Comparison of ENCODE assay signal across 8 cellular contexts in the genomic region with DNA sequence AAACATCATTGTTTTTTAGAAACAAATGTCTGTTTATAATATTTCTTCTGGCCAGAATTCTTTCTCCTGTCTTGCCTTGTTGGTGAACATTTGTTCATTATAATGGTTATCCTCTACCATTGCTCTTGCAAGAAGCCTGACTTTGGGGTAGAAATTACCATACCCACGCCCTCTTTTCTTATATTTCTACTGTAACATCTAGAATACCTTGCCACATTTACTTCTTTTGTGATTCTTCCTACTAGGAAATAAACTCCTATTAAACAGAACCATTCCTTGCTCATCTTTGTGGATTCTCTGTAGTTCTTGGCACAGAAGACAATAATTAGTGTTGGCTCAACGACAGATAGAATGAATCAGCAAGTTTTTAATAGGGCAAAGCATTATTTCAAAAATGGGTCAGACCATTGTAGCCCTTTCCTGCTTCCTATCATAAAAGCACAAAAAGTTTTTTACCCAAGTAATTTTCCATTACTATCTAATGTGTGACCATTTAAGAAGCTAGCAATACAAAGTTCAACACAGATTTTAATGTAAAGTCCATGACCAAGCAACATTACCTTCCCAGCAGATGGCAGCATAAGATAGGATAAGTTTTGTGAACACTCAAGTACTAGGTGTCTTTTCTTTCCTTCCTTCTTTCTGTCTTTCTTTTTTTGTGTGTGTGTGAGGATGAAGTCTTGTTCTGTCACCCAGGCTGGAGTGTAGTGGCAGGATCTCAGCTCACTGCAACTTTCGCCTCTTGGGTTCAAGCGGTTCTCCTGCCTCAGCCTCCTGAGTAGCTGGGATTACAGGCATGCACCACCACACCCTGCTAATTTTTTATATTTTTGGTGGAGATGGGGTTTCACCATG.
DNase-seq lines count a peak whose midpoint lies in the region; ATAC-seq, FAIRE-seq and TF ChIP-seq lines count a peak whose summit lies in the region.

No MANE protein-coding gene starts in this region.

- FAIRE-seq in GM12878 (lab: Jason Lieb, UNC) = peak; percentile 98

- 34% methylated on average over 4 of the region's 4 CpGs for WGBS in GM12878 (ENCODE audit: insufficient coverage, insufficient replicate concordance, low lambda C conversion rate, missing lambda C conversion rate)
- 48 to 65% methylated on average over 4 of the region's 4 CpGs for WGBS in testis, 2 donors

- POLR2A ChIA-PET in GM12878 (lab: Charles Lee) = no interaction called here

- in situ Hi-C loops in GM12878 (cut with MboI) = loop anchor here (5.0 to 25.0 kb wide), 4 partner anchors 213 to 738 kb away; no protein-coding TSS in a partner anchor

- CTCF ChIA-PET in GM12878 (lab: Yijun Ruan, JAX) = interaction anchor here (0.6 to 5.7 kb wide), 56 partner anchors 8 to 1318 kb away, joined by 3 to 96 read pairs (median 4); a partner anchor contains a TSS

- SMC1A ChIA-PET in GM12878 (lab: Charles Lee; ENCODE audit: uncharacterized antibody, unreplicated experiment) = interaction anchor here (0.6 to 5.8 kb wide), 25 partner anchors 8 to 1233 kb away, joined by 3 to 89 read pairs (median 4); a partner anchor contains a TSS

- no peak overlapping the region for H3K27ac ChIP-seq in GM12878 (ENCODE audit: control insufficient read depth, insufficient read depth)
- H3K27ac ChIP-seq in testis = peak overlapping the region; percentile 60 to 76

- no TSS peak for BruUV-seq in GM12878 (replicated peaks; lab: Mats Ljungman, UMichigan)

- TF ChIP-seq POLR2A in GM12878 (IDR thresholded peaks at IDR 0.05; ENCODE audit: low read depth, low read length) (no peak), testis (IDR thresholded peaks at IDR 0.05) (no peak)

- no peaks in the 10 kb centered on the region for H4K20me1 ChIP-seq in GM12878 (ENCODE audit: control insufficient read depth, insufficient read depth)

- TF ChIP-seq CTCF in AG09319 (IDR thresholded peaks at IDR 0.05; ENCODE audit: low read depth, low read length) (peak; percentile 61), GM12878 (IDR thresholded peaks at IDR 0.05 in 2 of 3, conservative IDR thresholded peaks at IDR 0.05 in 1 of 3; ENCODE audit: control insufficient read depth in 2 of 3, extremely low read depth in 1 of 3, insufficient read depth in 1 of 3, low read depth in 3 of 3, low read length in 3 of 3) (peak; percentile 40 to 72 (median 62); a peak in 5 of 6 replicates), testis (IDR thresholded peaks at IDR 0.05) (peak in 2 of 3 experiments; percentile 42 to 49)

- DNase-seq in AG09319 (ENCODE audit: extremely low read depth, low read depth) (peak; percentile 73), NCI-H460 (ENCODE audit: extremely low read depth, low read depth) (peak; percentile 88), GM12878 (ENCODE audit: low read depth, low spot score) (peak; percentile 28), iPS-NIHi7 (ENCODE audit: extremely low spot score) (peak; percentile 48), testis (peak; percentile 43)
- no peak for DNase-seq in activated CD4-positive, alpha-beta T cell treated with anti-CD3 and anti-CD28 coated beads for 1 hour

- TF ChIP-seq RAD21 in GM12878 (IDR thresholded peaks at IDR 0.05; ENCODE audit: insufficient read depth, low read depth, low read length) = peak; percentile 91

- no peak for TF ChIP-seq EP300 in GM12878 (IDR thresholded peaks at IDR 0.05; ENCODE audit: borderline replicate concordance in 1 of 2, control insufficient read depth in 1 of 2, low read depth in 2 of 2, low read length in 2 of 2)

- H3K9me3 ChIP-seq in GM12878 (replicated peaks; ENCODE audit: control insufficient read depth, insufficient read depth, low read length) (no peaks in the 10 kb centered on the region), testis (no peaks in the 10 kb centered on the region)

- intact Hi-C loops in GM12878 (cut with micrococcal nuclease; ENCODE audit: unreplicated experiment) (loop anchor here (1.0 to 10.0 kb wide), 7 partner anchors 217 to 1228 kb away; a partner anchor contains a TSS), testis (cut with DNase I; ENCODE audit: low total_unique reads) (no loop called here)

- H3K4me2 ChIP-seq in GM12878 (ENCODE audit: control insufficient read depth, insufficient read depth) = no peak overlapping the region

- no peak overlapping the region for H3K4me3 ChIP-seq in GM12878
- no peak overlapping the region for H3K4me3 ChIP-seq in testis

- H3K79me2 ChIP-seq in GM12878 (ENCODE audit: control insufficient read depth, insufficient read depth, low read length) = no peaks in the 10 kb centered on the region

- H3K27me3 ChIP-seq in GM12878 (replicated peaks in 1 of 2; ENCODE audit: control insufficient read depth in 2 of 2, insufficient read depth in 2 of 2, low read length in 1 of 2) (no peaks in the 10 kb centered on the region; a peak in 1 of 4 replicates), testis (no peaks in the 10 kb centered on the region)

- ATAC-seq in GM18870 (IDR thresholded peaks at IDR 0.05; ENCODE audit: unreplicated experiment) = peak; percentile 81
- peak; percentile 72 for ATAC-seq in HG03439 (IDR thresholded peaks at IDR 0.05; ENCODE audit: unreplicated experiment)
- ATAC-seq in GM12878 = peak; percentile 91

- H2AFZ ChIP-seq in GM12878 (ENCODE audit: control insufficient read depth, low read depth, low read length) = no peak overlapping the region

- RAD21 ChIA-PET in GM12878 (lab: Charles Lee; ENCODE audit: unreplicated experiment) = interaction anchor here (0.6 to 4.8 kb wide), 40 partner anchors 9 to 1230 kb away, joined by 3 to 56 read pairs (median 6); a partner anchor contains a TSS

- no peaks in the 10 kb centered on the region for H3K4me1 ChIP-seq in GM12878 (ENCODE audit: control insufficient read depth, insufficient read depth, low read length)
- H3K4me1 ChIP-seq in testis = peaks cover 4% of the 10 kb centered on the region

- H3K9ac ChIP-seq in GM12878 (ENCODE audit: control insufficient read depth, insufficient read depth, low read length) = no peak overlapping the region

- no peaks in the 10 kb centered on the region for H3K36me3 ChIP-seq in GM12878 (ENCODE audit: control insufficient read depth in 2 of 2, insufficient read depth in 2 of 2, low read length in 1 of 2)
- H3K36me3 ChIP-seq in testis (ENCODE audit: low read depth, missing control alignments) = no peaks in the 10 kb centered on the region

TF ChIP-seq in GM12878, 131 proteins besides CTCF, POLR2A, EP300 and RAD21:
- TF ChIP-seq NR2C1 (IDR thresholded peaks at IDR 0.05) (no peak), SMC3 (IDR thresholded peaks at IDR 0.05; ENCODE audit: borderline replicate concordance, low read length) (peak; percentile 90)
